Comparison of ENCODE assay signal across 17 cellular contexts in the genomic region with DNA sequence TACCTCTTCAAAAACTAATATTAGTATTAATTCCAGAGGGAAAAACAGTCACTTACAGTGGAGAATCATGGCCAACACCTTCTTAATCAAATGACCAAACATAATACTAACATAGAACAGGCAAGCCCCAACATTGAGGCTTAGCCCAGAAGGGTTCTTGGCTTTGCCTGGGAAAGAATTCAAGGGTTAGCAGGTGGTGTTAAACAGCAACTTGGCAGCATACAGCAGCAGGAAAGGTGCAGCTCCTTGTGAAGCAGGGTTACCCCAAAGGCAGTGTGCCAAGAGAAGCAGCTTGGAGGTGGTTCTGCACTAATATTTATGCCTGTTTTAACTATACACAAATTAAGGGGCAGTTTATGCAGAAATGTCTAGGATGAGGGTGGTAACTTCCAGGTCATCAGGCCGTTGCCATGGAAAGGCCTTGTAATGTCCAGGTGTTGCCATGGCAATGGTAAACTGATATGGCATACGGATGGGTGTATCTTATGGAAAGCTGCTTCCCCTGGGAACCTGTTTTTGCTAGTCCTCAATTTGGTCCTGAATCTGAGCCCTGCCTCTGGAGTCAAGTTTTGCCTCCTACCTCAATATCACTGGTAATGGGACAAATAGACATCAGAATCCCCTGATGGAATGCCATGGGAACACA. TPM values are rescaled to one million over a fixed set of nuclear protein-coding genes. Genes with fewer than 3 reads are reported as not detected.
DNase-seq lines count a peak whose midpoint lies in the region; ATAC-seq, FAIRE-seq and TF ChIP-seq lines count a peak whose summit lies in the region.
"Had no signal": no experiment of that assay in that cellular context is flagged by ENCODE, and none has a peak within 500 bp of the region (broad histone marks: within the 10 kb centered on the region; RNA-seq: fewer than 3 reads in every experiment).

No MANE protein-coding gene starts in this region.

- H3K36me3 ChIP-seq in neural progenitor cell, result no peaks in the 10 kb centered on the region
- H3K36me3 ChIP-seq: BLaER1 had no signal

- H3K9me3 ChIP-seq in neural progenitor cell (ENCODE audit: low read depth), result no peaks in the 10 kb centered on the region

- no peak overlapping the region for H2AFZ ChIP-seq in neural progenitor cell (replicated peaks)
- H2AFZ ChIP-seq: hepatocyte had no signal

- no peaks in the 10 kb centered on the region for H3K27me3 ChIP-seq in neural progenitor cell
- H3K27me3 ChIP-seq: BLaER1, hepatocyte had no signal

- H3K4me3 Mint-ChIP-seq in neural progenitor cell, result no peak overlapping the region
- H3K4me3 Mint-ChIP-seq in activated CD8-positive, alpha-beta T cell treated with anti-CD3 and anti-CD28 coated beads, Interleukin-2, amount 10 ng/mL, durations not matched to agents 7 days and 5 days, result no peak overlapping the region
- H3K4me3 Mint-ChIP-seq: H9 had no signal

- H4K20me1 ChIP-seq in neural progenitor cell (ENCODE audit: low read depth), result no peaks in the 10 kb centered on the region
- H4K20me1 ChIP-seq: BLaER1 had no signal

- no peaks in the 10 kb centered on the region for H3K79me2 ChIP-seq in neural progenitor cell (ENCODE audit: low read depth)
- H3K79me2 ChIP-seq: hepatocyte had no signal

- POLR2A ChIA-PET in activated CD8-positive, alpha-beta T cell treated with anti-CD3 and anti-CD28 coated beads, Interleukin-2, amount 10 ng/mL, durations not matched to agents 7 days and 5 days (lab: Charles Lee), result no interaction called here

- H3K27me3 Mint-ChIP-seq in neural progenitor cell (ENCODE audit: insufficient read depth, low read depth), result no peaks in the 10 kb centered on the region
- peaks cover 8% of the 10 kb centered on the region for H3K27me3 Mint-ChIP-seq in activated CD8-positive, alpha-beta T cell treated with anti-CD3 and anti-CD28 coated beads, Interleukin-2, amount 10 ng/mL, durations not matched to agents 7 days and 5 days (ENCODE audit: low read depth)

- CTCF ChIA-PET in activated CD8-positive, alpha-beta T cell treated with anti-CD3 and anti-CD28 coated beads, Interleukin-2, amount 10 ng/mL, durations not matched to agents 7 days and 5 days (lab: Charles Lee), result no interaction called here

- TF ChIP-seq POLR2A in H54 (IDR thresholded peaks at IDR 0.05; ENCODE audit: low read depth, low read length), result no peak

- H3K9ac ChIP-seq in neural progenitor cell, result no peak overlapping the region
- H3K9ac ChIP-seq: BLaER1 had no signal

- ATAC-seq in GM19455 (IDR thresholded peaks at IDR 0.05; ENCODE audit: unreplicated experiment), result no peak
- no peak for ATAC-seq in GM21447 (IDR thresholded peaks at IDR 0.05; ENCODE audit: unreplicated experiment)
- no peak for ATAC-seq in activated CD8-positive, alpha-beta T cell treated with anti-CD3 and anti-CD28 coated beads, Interleukin-2, amount 10 ng/mL, durations not matched to agents 7 days and 5 days
- ATAC-seq: left lobe of liver, psoas muscle had no signal

- H3K27ac Mint-ChIP-seq in neural progenitor cell, result peak overlapping the region; percentile 61
- H3K27ac Mint-ChIP-seq in activated CD8-positive, alpha-beta T cell treated with anti-CD3 and anti-CD28 coated beads, Interleukin-2, amount 10 ng/mL, durations not matched to agents 7 days and 5 days, result no peak overlapping the region
- H3K27ac Mint-ChIP-seq: H9 had no signal

- H3K36me3 Mint-ChIP-seq in neural progenitor cell, result no peaks in the 10 kb centered on the region
- no peaks in the 10 kb centered on the region for H3K36me3 Mint-ChIP-seq in activated CD8-positive, alpha-beta T cell treated with anti-CD3 and anti-CD28 coated beads, Interleukin-2, amount 10 ng/mL, durations not matched to agents 7 days and 5 days (ENCODE audit: low read depth)

- DNase-seq in H54 (ENCODE audit: insufficient read length, low spot score) (no peak), NCI-H187 treated with DMSO at 0.1 percent for 48 hours (lab: John Stamatoyannopoulos, UW) (peak; percentile 13), RCC 7860 (ENCODE audit: low spot score) (peak; percentile 33), neural progenitor cell (ENCODE audit: low spot score) (peak; percentile 4), GM03348 (ENCODE audit: low spot score) (no peak)
- DNase-seq in activated CD8-positive, alpha-beta T cell treated with anti-CD3 and anti-CD28 coated beads, Interleukin-2, amount 10 ng/mL, durations not matched to agents 7 days and 5 days, result no peak
- DNase-seq: activated CD8-positive, alpha-beta memory T cell treated with anti-CD3 and anti-CD28 coated beads for 24 hours; activated effector memory CD4-positive, alpha-beta T cell treated with Interleukin-2 at 50 U/mL for 16 hours; EL; H9; psoas muscle had no signal

- H3K27ac ChIP-seq in neural progenitor cell, result no peak overlapping the region
- H3K27ac ChIP-seq: BLaER1, hepatocyte, psoas muscle had no signal

- H3K4me1 Mint-ChIP-seq in neural progenitor cell, result peaks cover 12% of the 10 kb centered on the region
- H3K4me1 Mint-ChIP-seq in activated CD8-positive, alpha-beta T cell treated with anti-CD3 and anti-CD28 coated beads, Interleukin-2, amount 10 ng/mL, durations not matched to agents 7 days and 5 days (ENCODE audit: low read depth), result peaks cover 2% of the 10 kb centered on the region
- H3K4me1 Mint-ChIP-seq: H9 had no signal

- no peak overlapping the region for H3K4me3 ChIP-seq in neural progenitor cell
- H3K4me3 ChIP-seq: BLaER1, hepatocyte, psoas muscle had no signal

- H3K9me3 Mint-ChIP-seq in neural progenitor cell, result peaks cover 2% of the 10 kb centered on the region
- H3K9me3 Mint-ChIP-seq in activated CD8-positive, alpha-beta T cell treated with anti-CD3 and anti-CD28 coated beads, Interleukin-2, amount 10 ng/mL, durations not matched to agents 7 days and 5 days (ENCODE audit: insufficient read depth), result peaks cover 4% of the 10 kb centered on the region

- no peaks in the 10 kb centered on the region for H3K4me1 ChIP-seq in neural progenitor cell
- H3K4me1 ChIP-seq: BLaER1, psoas muscle had no signal

- no peak for TF ChIP-seq CTCF in neural progenitor cell (IDR thresholded peaks at IDR 0.05)

- FAIRE-seq in H54 (lab: Jason Lieb, UNC) (peak; percentile 6), RCC 7860 (lab: Jason Lieb, UNC) (no peak)

- no peaks in the 10 kb centered on the region for H3F3A ChIP-seq in neural progenitor cell (ENCODE audit: low read depth)

- H3K4me2 ChIP-seq in neural progenitor cell, result no peak overlapping the region
- H3K4me2 ChIP-seq: BLaER1, hepatocyte had no signal

RNA-seq across cellular contexts. Expression of a gene that starts 27.2 kb away (rescaled TPM):
- total RNA-seq in neural progenitor cell (ENCODE audit: low replicate concordance), result 7.5 and 9.1 TPM in 2 replicates
- not detected for total RNA-seq in activated CD8-positive, alpha-beta T cell treated with anti-CD3 and anti-CD28 coated beads, Interleukin-2, amount 10 ng/mL, durations not matched to agents 7 days and 5 days
- total RNA-seq: OCI-LY7 had no signal

RNA-seq across cellular contexts. Expression of a gene that starts 30.8 kb away (rescaled TPM):
- total RNA-seq in neural progenitor cell (ENCODE audit: low replicate concordance), result 22.2 and 30.8 TPM in 2 replicates
- 10 to 100 TPM; 22.9 to 23.9 TPM for total RNA-seq in activated CD8-positive, alpha-beta T cell treated with anti-CD3 and anti-CD28 coated beads, Interleukin-2, amount 10 ng/mL, durations not matched to agents 7 days and 5 days

Comparison
In these comparisons a context has a peak if more than half of its experiments do, and no peak if none do; other contexts are left out.
1. DNase-seq: peak in NCI-H187 treated with DMSO at 0.1 percent for 48 hours (single experiment), RCC 7860 (single experiment) and neural progenitor cell (single experiment); none in H54 (single experiment), GM03348 (single experiment) and activated CD8-positive, alpha-beta T cell treated with anti-CD3 and anti-CD28 coated beads, Interleukin-2, amount 10 ng/mL, durations not matched to agents 7 days and 5 days (single experiment).